ENCODE assay signal across 8 cellular contexts in genomic region chr4:105637409-105638258, GRCh38.
DNase-seq lines count a peak whose midpoint lies in the region; ATAC-seq and TF ChIP-seq lines count a peak whose summit lies in the region.

No MANE protein-coding gene starts in this region.

- H3K27me3 ChIP-seq in BE2C: no peaks in the 10 kb centered on the region

- DNase-seq in BE2C: peak; percentile 79
- DNase-seq in NCI-H748 treated with DMSO at 0.1 percent for 48 hours (lab: John Stamatoyannopoulos, UW): peak; percentile 37
- DNase-seq in epithelial cell of esophagus (ENCODE audit: low read depth): peak; percentile 49
- DNase-seq in occipital lobe (lab: John Stamatoyannopoulos, UW): peak; percentile 53
- no peak for DNase-seq in activated naive CD4-positive, alpha-beta T cell treated with Interleukin-2 at 50 U/mL for 16 hours
- no peak for DNase-seq in dedifferentiated amniotic fluid mesenchymal stem cell (ENCODE audit: extremely low spot score)

- ATAC-seq in GM19351 (IDR thresholded peaks at IDR 0.05; ENCODE audit: unreplicated experiment): peak; percentile 70
- ATAC-seq in HG03196 (IDR thresholded peaks at IDR 0.05; ENCODE audit: unreplicated experiment): peak; percentile 77

- H3K4me3 ChIP-seq in BE2C (ENCODE audit: low read depth, low read length): no peak overlapping the region
- no peak overlapping the region for H3K4me3 ChIP-seq in epithelial cell of esophagus (ENCODE audit: low read length)

- H3K4me1 ChIP-seq in BE2C: peaks cover 11% of the 10 kb centered on the region

- no peak for TF ChIP-seq CTCF in BE2C (IDR thresholded peaks at IDR 0.05; ENCODE audit: low read depth, low read length)
- TF ChIP-seq CTCF in epithelial cell of esophagus (IDR thresholded peaks at IDR 0.05; ENCODE audit: insufficient read depth, low read depth, low read length, missing control alignments): no peak

- no peaks in the 10 kb centered on the region for H3K9me3 ChIP-seq in BE2C

- no peaks in the 10 kb centered on the region for H3K36me3 ChIP-seq in BE2C

Comparison
In these comparisons a context has a peak if more than half of its experiments do, and no peak if none do; other contexts are left out.
1. DNase-seq: peak in BE2C (single experiment), NCI-H748 treated with DMSO at 0.1 percent for 48 hours (single experiment), epithelial cell of esophagus (single experiment) and occipital lobe (single experiment); none in activated naive CD4-positive, alpha-beta T cell treated with Interleukin-2 at 50 U/mL for 16 hours (single experiment) and dedifferentiated amniotic fluid mesenchymal stem cell (single experiment).